ENCODE assay signal across 8 cellular contexts in genomic region chr14:96741151-96741977, GRCh38. TPM values are rescaled to one million over a fixed set of nuclear protein-coding genes. Genes with fewer than 3 reads are reported as not detected.
DNase-seq lines count a peak whose midpoint lies in the region; ATAC-seq, FAIRE-seq and TF ChIP-seq lines count a peak whose summit lies in the region.

No MANE protein-coding gene starts in this region.

- FAIRE-seq in D721Med (lab: Jason Lieb, UNC): no peak

- peak; percentile 83 for TF ChIP-seq CTCF in D721Med (IDR thresholded peaks at IDR 0.05; ENCODE audit: insufficient read depth, missing control alignments)
- peak; percentile 60 for TF ChIP-seq CTCF in NB4 (IDR thresholded peaks at IDR 0.05; ENCODE audit: low read depth, low read length)

- DNase-seq in D721Med (ENCODE audit: insufficient read length, low spot score): peak; percentile 66
- DNase-seq in NB4 (ENCODE audit: low read depth): peak; percentile 65
- peak; percentile 68 to 69 for DNase-seq in activated CD4-positive, alpha-beta T cell treated with anti-CD3 and anti-CD28 coated beads for 24 hours (ENCODE audit: low read depth in 2 of 2)
- peak; percentile 59 for DNase-seq in cerebellum (ENCODE audit: low spot score)
- peak; percentile 77 for DNase-seq in left kidney (ENCODE audit: low read depth, low spot score)
- DNase-seq in stimulated activated CD4-positive, alpha-beta T cell treated with anti-CD3 and anti-CD28 coated beads, Interleukin-2, amount 100 ng/mL, for 4 hours (ENCODE audit: low read depth): peak; percentile 53

- ATAC-seq in GM21737 (IDR thresholded peaks at IDR 0.05; ENCODE audit: unreplicated experiment): peak; percentile 80
- no peak for ATAC-seq in GM21526 (IDR thresholded peaks at IDR 0.05; ENCODE audit: low FRiP score, unreplicated experiment)

- no peak for TF ChIP-seq POLR2A in NB4 (IDR thresholded peaks at IDR 0.05; ENCODE audit: extremely low read depth, insufficient read length)

- no peak overlapping the region for H3K4me3 ChIP-seq in NB4 (ENCODE audit: low read depth, low read length)

RNA-seq across cellular contexts. Expression of gene VRK1, which starts 55.8 kb away (rescaled TPM):
- 34.8 TPM for total RNA-seq in cerebellum
